Comparison of ENCODE assay signal across 24 cellular contexts in genomic region chr11:57360991-57361390, GRCh38. TPM values are rescaled to one million over a fixed set of nuclear protein-coding genes. Genes with fewer than 3 reads are reported as not detected.
"Had no signal": no experiment of that assay in that cellular context is flagged by ENCODE, and none has a peak within 500 bp of the region (broad histone marks: within the 10 kb centered on the region; RNA-seq: fewer than 3 reads in every experiment).

No MANE protein-coding gene starts in this region.

- H3K27ac ChIP-seq: ascending aorta had no signal

- H3K9me3 ChIP-seq: ascending aorta had no signal

- ATAC-seq: activated CD8-positive, alpha-beta T cell treated with anti-CD3 and anti-CD28 coated beads, Interleukin-2, amount 10 ng/mL, durations not matched to agents 7 days and 5 days; activated naive CD8-positive, alpha-beta T cell treated with anti-CD3 and anti-CD28 coated beads, Interleukin-2, amount 50 U/mL, for 24 hours; T-helper 17 cell; WTC11 had no signal

- H3K36me3 ChIP-seq: ascending aorta had no signal

- H3K27me3 ChIP-seq: ascending aorta had no signal

- H3K4me3 ChIP-seq: ascending aorta had no signal

- H3K4me1 ChIP-seq: ascending aorta had no signal

- DNase-seq: activated CD4-positive, alpha-beta T cell treated with anti-CD3 and anti-CD28 coated beads for 48 hours; activated CD4-positive, alpha-beta T cell treated with anti-CD3 and anti-CD28 coated beads, Interleukin-2, amount 50 U/mL, for 4 hours; activated CD4-positive, CD25-positive, alpha-beta regulatory T cell treated with anti-CD3 and anti-CD28 coated beads, Interleukin-2, amount 50 U/mL, for 72 hours; activated CD8-positive, alpha-beta memory T cell treated with anti-CD3 and anti-CD28 coated beads, Interleukin-2, amount 50 U/mL, for 48 hours; activated CD8-positive, alpha-beta T cell treated with anti-CD3 and anti-CD28 coated beads, Interleukin-2, amount 10 ng/mL, durations not matched to agents 7 days and 5 days; activated effector memory CD4-positive, alpha-beta T cell treated with Interleukin-2 at 50 U/mL for 16 hours; activated naive CD4-positive, alpha-beta T cell; activated naive CD8-positive, alpha-beta T cell treated with anti-CD3 and anti-CD28 coated beads, Interleukin-2, amount 50 U/mL, for 24 hours; activated T-cell treated with anti-CD3 and anti-CD28 coated beads, Interleukin-2, amount 50 U/mL, for 24 hours; amniotic stem cell; MM.1S; NCI-H1694; NCI-H2029; NCI-H2107; NCI-H510A treated with DMSO at 0.1 percent for 48 hours; NCI-H748 treated with DMSO at 0.1 percent for 48 hours; SIG-M5; T-helper 17 cell; T-helper 9 cell had no signal

RNA-seq across cellular contexts. Expression of gene PRG3, which starts 20.0 kb away (rescaled TPM):
- total RNA-seq: activated CD8-positive, alpha-beta T cell treated with anti-CD3 and anti-CD28 coated beads, Interleukin-2, amount 10 ng/mL, durations not matched to agents 7 days and 5 days; activated T-helper 1 cell treated with anti-CD3 and anti-CD28 coated beads, Interleukin-12 subunit alpha, Interleukin-12 subunit beta, Interleukin-2, Interleukin-4 antibody, amounts not matched to agents 30 ng/mL and 10 ng/mL and 1 ng/mL, durations not matched to agents 14 hours and 24 hours and 36 hours; ascending aorta; OCI-LY7; RPMI7951; T-helper 17 cell; WTC11 had no signal

RNA-seq across cellular contexts. Expression of gene P2RX3, which starts 22.8 kb away (rescaled TPM):
- total RNA-seq: activated CD8-positive, alpha-beta T cell treated with anti-CD3 and anti-CD28 coated beads, Interleukin-2, amount 10 ng/mL, durations not matched to agents 7 days and 5 days; activated T-helper 1 cell treated with anti-CD3 and anti-CD28 coated beads, Interleukin-12 subunit alpha, Interleukin-12 subunit beta, Interleukin-2, Interleukin-4 antibody, amounts not matched to agents 30 ng/mL and 10 ng/mL and 1 ng/mL, durations not matched to agents 14 hours and 24 hours and 36 hours; ascending aorta; OCI-LY7; RPMI7951; T-helper 17 cell had no signal

RNA-seq across cellular contexts. Expression of gene PRG2, which starts 29.5 kb away (rescaled TPM):
- total RNA-seq: activated T-helper 1 cell treated with anti-CD3 and anti-CD28 coated beads, Interleukin-12 subunit alpha, Interleukin-12 subunit beta, Interleukin-2, Interleukin-4 antibody, amounts not matched to agents 30 ng/mL and 10 ng/mL and 1 ng/mL, durations not matched to agents 14 hours and 24 hours and 36 hours; ascending aorta; RPMI7951 had no signal
